ENCODE assay signal across 8 cellular contexts in the genomic region with DNA sequence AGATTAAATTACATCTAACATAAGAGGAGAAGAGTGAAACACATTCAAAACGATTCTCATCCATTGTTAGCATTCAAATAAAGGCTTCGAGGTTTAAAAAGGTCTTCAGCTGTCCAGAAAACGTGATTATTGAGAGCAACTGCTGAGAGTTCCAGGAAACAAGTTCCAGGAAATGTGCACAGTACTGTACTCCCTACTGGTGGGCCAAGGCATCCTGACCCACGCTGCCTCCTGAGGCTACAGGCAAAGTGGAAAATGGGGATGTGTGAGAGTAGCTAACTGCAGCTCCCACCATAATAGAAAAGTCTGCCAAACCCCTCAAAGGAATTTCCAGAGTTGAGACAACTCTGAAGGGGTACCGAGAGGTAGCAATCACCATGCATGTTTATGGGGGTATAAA. TPM values are rescaled to one million over a fixed set of nuclear protein-coding genes. Genes with fewer than 3 reads are reported as not detected.
DNase-seq lines count a peak whose midpoint lies in the region; ATAC-seq and TF ChIP-seq lines count a peak whose summit lies in the region.

No MANE protein-coding gene starts in this region.

- CTCF ChIA-PET in WTC11 (lab: Charles Lee), result interaction anchor here (0.5 to 3.3 kb wide), 4 partner anchors 96 to 180 kb away, joined by 3 to 26 read pairs (median 6); no protein-coding TSS in a partner anchor

- peak; percentile 34 for ATAC-seq in left ventricle myocardium superior
- no peak for ATAC-seq in left cardiac atrium
- no peak for ATAC-seq in WTC11
- ATAC-seq in memory B cell (ENCODE audit: low read depth), result no peak
- no peak for ATAC-seq in upper lobe of right lung

- peaks cover 16% of the 10 kb centered on the region for H3K4me1 ChIP-seq in upper lobe of right lung
- H3K4me1 ChIP-seq in BE2C, result no peaks in the 10 kb centered on the region

- H3K36me3 ChIP-seq in upper lobe of right lung (no peaks in the 10 kb centered on the region), H7 (replicated peaks; ENCODE audit: control insufficient read depth, insufficient read depth, low read length) (no peaks in the 10 kb centered on the region), BE2C (no peaks in the 10 kb centered on the region)

- H3K27ac ChIP-seq in upper lobe of right lung, result peak overlapping the region; percentile 79

- peaks cover 17% of the 10 kb centered on the region for H3K27me3 Mint-ChIP-seq in WTC11 (ENCODE audit: low read depth)
- H3K27me3 Mint-ChIP-seq in memory B cell, result no peaks in the 10 kb centered on the region
- peaks cover 55% of the 10 kb centered on the region for H3K27me3 Mint-ChIP-seq in osteocyte (ENCODE audit: unreplicated experiment)

- POLR2A ChIA-PET in WTC11 (lab: Charles Lee), result no interaction called here

- H3K27ac Mint-ChIP-seq in WTC11 (no peak overlapping the region), memory B cell (peak overlapping the region; percentile 97), osteocyte (ENCODE audit: unreplicated experiment) (no peak overlapping the region)

- H3K27me3 ChIP-seq in upper lobe of right lung, result no peaks in the 10 kb centered on the region
- H3K27me3 ChIP-seq in H7 (ENCODE audit: control insufficient read depth, insufficient read depth, low read length), result peaks cover 19% of the 10 kb centered on the region
- peaks cover 49% of the 10 kb centered on the region for H3K27me3 ChIP-seq in BE2C

- H3K9me3 ChIP-seq in upper lobe of right lung, result no peaks in the 10 kb centered on the region
- H3K9me3 ChIP-seq in BE2C, result no peaks in the 10 kb centered on the region

- intact Hi-C loops in left ventricle myocardium superior (cut with micrococcal nuclease) (no loop called here), left cardiac atrium (cut with DNase I) (loop anchor here in 1 of 2 donors (10.0 kb wide), 1 partner anchor 178 kb away; no protein-coding TSS in a partner anchor), upper lobe of right lung (cut with DNase I) (no loop called here)

- DNase-seq in left ventricle myocardium superior (no peak), left cardiac atrium (no peak), WTC11 (ENCODE audit: low spot score) (no peak), memory B cell (ENCODE audit: low spot score in 2 of 2) (no peak), upper lobe of right lung (no peak), H7 (no peak), osteocyte (ENCODE audit: extremely low spot score, unreplicated experiment) (no peak), BE2C (no peak)

- no peak for TF ChIP-seq CTCF in WTC11 (IDR thresholded peaks at IDR 0.05)
- TF ChIP-seq CTCF in upper lobe of right lung (IDR thresholded peaks at IDR 0.05), result no peak
- no peak for TF ChIP-seq CTCF in osteocyte (IDR thresholded peaks at IDR 0.05)
- no peak for TF ChIP-seq CTCF in BE2C (IDR thresholded peaks at IDR 0.05; ENCODE audit: low read depth, low read length)

- H3K4me1 Mint-ChIP-seq in WTC11 (peaks cover 19% of the 10 kb centered on the region), memory B cell (peaks cover 21% of the 10 kb centered on the region), osteocyte (ENCODE audit: unreplicated experiment) (peaks cover 18% of the 10 kb centered on the region)

- H3K4me3 Mint-ChIP-seq in WTC11 (peak overlapping the region; percentile 91), memory B cell (peak overlapping the region; percentile 97), osteocyte (ENCODE audit: unreplicated experiment) (no peak overlapping the region)

- H3K4me3 ChIP-seq in upper lobe of right lung (peak overlapping the region; percentile 59), H7 (ENCODE audit: insufficient read depth, low read depth, low read length) (no peak overlapping the region), BE2C (ENCODE audit: low read depth, low read length) (no peak overlapping the region)

- H3K9me3 Mint-ChIP-seq in WTC11, result no peaks in the 10 kb centered on the region
- H3K9me3 Mint-ChIP-seq in memory B cell, result no peaks in the 10 kb centered on the region
- no peaks in the 10 kb centered on the region for H3K9me3 Mint-ChIP-seq in osteocyte (ENCODE audit: unreplicated experiment)

- no peaks in the 10 kb centered on the region for H3K36me3 Mint-ChIP-seq in WTC11
- H3K36me3 Mint-ChIP-seq in memory B cell, result peaks cover 6% of the 10 kb centered on the region
- no peaks in the 10 kb centered on the region for H3K36me3 Mint-ChIP-seq in osteocyte (ENCODE audit: unreplicated experiment)

TF ChIP-seq in WTC11, 78 proteins besides CTCF, POLR2A, EP300 and RAD21:
- peak; percentile 62; the same call in 1 of the 2 replicates for TF ChIP-seq ZNF121 (CRISPR knock-in tag; IDR thresholded peaks at IDR 0.05)
- no peak for TF ChIP-seq SP1 (CRISPR knock-in tag; conservative IDR thresholded peaks at IDR 0.05)
TF ChIP-seq in WTC11: peak in this region for 1.

RNA-seq across cellular contexts. Expression of a gene that starts 2.0 kb away (rescaled TPM):
- total RNA-seq in left ventricle myocardium superior, result 2.1 TPM
- 1 to 10 TPM; 2.5 to 4.3 TPM for total RNA-seq in left cardiac atrium
- total RNA-seq in WTC11 (2021), result 7.7 to 10.0 TPM (median 8.3 TPM) in 3 replicates
- total RNA-seq in upper lobe of right lung, result 8.5 TPM
- 5.3 and 7.6 TPM in 2 replicates for total RNA-seq in H7 (2014; rRNA removed; shearing (Covaris generic))
- total RNA-seq in osteocyte, result not detected in 2 replicates
- not detected for polyA plus RNA-seq in BE2C (2012; ENCODE audit: insufficient read depth, insufficient read length, low read depth)
